ENCODE assay signal across 9 cellular contexts in genomic region chr7:10122573-10123100, GRCh38.
DNase-seq lines count a peak whose midpoint lies in the region; ATAC-seq, FAIRE-seq and TF ChIP-seq lines count a peak whose summit lies in the region.
"Had no signal": no experiment of that assay in that cellular context is flagged by ENCODE, and none has a peak within 500 bp of the region (broad histone marks: within the 10 kb centered on the region; RNA-seq: fewer than 3 reads in every experiment).

No MANE protein-coding gene starts in this region.

- no peak overlapping the region for H3K14ac ChIP-seq in neuronal stem cell (ENCODE audit: low read length)

- peak overlapping the region; percentile 83 for H2AFZ ChIP-seq in neuronal stem cell (ENCODE audit: low read length)

- no peak overlapping the region for H3K9ac ChIP-seq in neuronal stem cell (ENCODE audit: low read depth, low read length, poor library complexity)

- peak overlapping the region; percentile 81 for H3K27ac ChIP-seq in neuronal stem cell (replicated peaks; ENCODE audit: low read length)

- no CpG with 5 or more reads among the region's 4 CpGs for WGBS in neuronal stem cell (ENCODE audit: extremely low coverage in 2 of 2, insufficient read length in 2 of 2, insufficient replicate concordance in 1 of 2), 2 donors

- no peak for TF ChIP-seq POLR2A in GM18505 (IDR thresholded peaks at IDR 0.05; ENCODE audit: borderline replicate concordance, extremely low read depth, insufficient read depth, insufficient read length)

- H3K27me3 ChIP-seq in HAP-1 (ENCODE audit: low read depth), result no peaks in the 10 kb centered on the region
- H3K27me3 ChIP-seq in neuronal stem cell (ENCODE audit: control insufficient read depth in 3 of 3, insufficient read depth in 3 of 3, low read depth in 1 of 3, low read length in 3 of 3), result no peaks in the 10 kb centered on the region

- DNase-seq in HAP-1 (ENCODE audit: low spot score in 2 of 2) (peak; percentile 80 to 92), NCI-H82 treated with DMSO at 0.1 percent for 48 hours (lab: John Stamatoyannopoulos, UW; ENCODE audit: unreplicated experiment) (peak; percentile 80), frontal cortex (ENCODE audit: low spot score in 2 of 2) (peak; percentile 7 to 24), neuronal stem cell (ENCODE audit: low spot score) (peak; percentile 20), dedifferentiated amniotic fluid mesenchymal stem cell (ENCODE audit: extremely low spot score) (no peak)
- DNase-seq: activated CD4-positive, alpha-beta T cell treated with anti-CD3 and anti-CD28 coated beads for 1 hour had no signal

- H3K4me3 ChIP-seq in HAP-1 (no peak overlapping the region), neuronal stem cell (ENCODE audit: low read length in 2 of 2) (peak overlapping the region in 1 of 2 donors; percentile 44)

- in situ Hi-C loops in HAP-1 (cut with MboI; ENCODE audit: low sequenced_read_pairs), result no loop called here

- no peak overlapping the region for H4K91ac ChIP-seq in neuronal stem cell (ENCODE audit: low read depth, low read length, poor library complexity)

- H3K23ac ChIP-seq in neuronal stem cell (ENCODE audit: low read depth, low read length, poor library complexity), result no peak overlapping the region

- no peak overlapping the region for H3K4ac ChIP-seq in neuronal stem cell (ENCODE audit: low read length)

- H3K4me2 ChIP-seq in neuronal stem cell (ENCODE audit: insufficient read depth, low read length, poor library complexity, severe bottlenecking), result no peak overlapping the region

- no peak overlapping the region for H2BK120ac ChIP-seq in neuronal stem cell (ENCODE audit: low read depth, low read length)

- no peak overlapping the region for H2AK5ac ChIP-seq in neuronal stem cell (ENCODE audit: low read depth, low read length)

- no peak for ATAC-seq in GM19397 (IDR thresholded peaks at IDR 0.05; ENCODE audit: unreplicated experiment)
- ATAC-seq in HG03460 (IDR thresholded peaks at IDR 0.05; ENCODE audit: unreplicated experiment), result no peak
- ATAC-seq in GM18505 (IDR thresholded peaks at IDR 0.05; ENCODE audit: unreplicated experiment), result no peak

- H3K36me3 ChIP-seq in HAP-1 (replicated peaks) (no peaks in the 10 kb centered on the region), neuronal stem cell (replicated peaks in 1 of 2; ENCODE audit: control insufficient read depth in 2 of 2, insufficient read depth in 2 of 2, low read length in 2 of 2) (no peaks in the 10 kb centered on the region)

- H2BK15ac ChIP-seq in neuronal stem cell (ENCODE audit: low read length), result no peak overlapping the region

- H2BK12ac ChIP-seq in neuronal stem cell (ENCODE audit: low read length), result no peak overlapping the region

- FAIRE-seq in frontal cortex (lab: Jason Lieb, UNC), result peak; percentile 62

- H2BK5ac ChIP-seq in neuronal stem cell (ENCODE audit: low read length), result no peak overlapping the region

- no peak overlapping the region for H3K18ac ChIP-seq in neuronal stem cell (ENCODE audit: low read length)

- H4K8ac ChIP-seq in neuronal stem cell (ENCODE audit: low read depth, low read length), result no peak overlapping the region

- peaks cover 30% of the 10 kb centered on the region for H3K4me1 ChIP-seq in HAP-1
- peaks cover 8 to 20% of the 10 kb centered on the region in 2 donors for H3K4me1 ChIP-seq in neuronal stem cell (ENCODE audit: control insufficient read depth in 2 of 2, insufficient read depth in 1 of 2, low read depth in 1 of 2, low read length in 2 of 2)

- no peaks in the 10 kb centered on the region for H3K79me1 ChIP-seq in neuronal stem cell (ENCODE audit: low read depth, low read length)

- H3K9me3 ChIP-seq in HAP-1, result no peaks in the 10 kb centered on the region
- H3K9me3 ChIP-seq in neuronal stem cell (replicated peaks in 1 of 2; ENCODE audit: control insufficient read depth in 2 of 2, insufficient read depth in 1 of 2, low read depth in 1 of 2, low read length in 2 of 2), result no peaks in the 10 kb centered on the region
